Comparison of ENCODE assay signal across 8 cellular contexts in the genomic region with DNA sequence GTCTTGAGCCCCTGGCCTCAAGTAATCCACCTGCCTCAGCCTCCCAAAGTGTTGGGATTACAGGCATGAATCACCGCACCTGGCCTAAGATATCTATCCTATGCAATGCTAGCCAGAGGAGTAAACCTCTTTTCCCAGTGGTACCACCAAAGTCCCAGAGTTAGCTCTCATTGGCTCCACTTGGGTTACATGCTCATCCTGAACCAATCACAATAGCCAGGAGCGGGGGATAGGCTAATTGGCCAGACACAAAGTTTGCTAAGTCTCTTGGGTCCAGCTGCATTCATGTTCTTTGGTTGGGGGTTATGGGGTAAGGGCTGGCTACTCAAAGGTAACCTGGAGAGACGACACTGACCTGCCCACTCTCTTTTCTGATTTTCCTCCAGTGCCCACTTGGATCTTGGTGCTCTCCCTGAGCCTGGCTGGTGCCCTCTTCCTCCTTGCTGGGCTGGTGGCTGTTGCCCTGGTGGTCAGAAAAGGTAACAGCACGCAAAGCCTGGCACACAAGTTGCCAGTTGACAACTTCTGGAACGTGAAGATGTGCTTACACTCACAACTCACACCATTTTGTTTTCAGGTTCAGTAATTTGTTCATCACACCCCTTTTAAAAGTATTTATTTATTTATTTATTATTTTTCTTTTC. TPM values are rescaled to one million over a fixed set of nuclear protein-coding genes. Genes with fewer than 3 reads are reported as not detected.
DNase-seq lines count a peak whose midpoint lies in the region; TF ChIP-seq lines count a peak whose summit lies in the region.

No MANE protein-coding gene starts in this region.

- H3K27me3 Mint-ChIP-seq in brain, result peaks cover 5% of the 10 kb centered on the region

- H2AFZ ChIP-seq in KMS-11 (ENCODE audit: low read depth), result no peak overlapping the region
- H2AFZ ChIP-seq in neuronal stem cell (ENCODE audit: low read length), result peak overlapping the region; percentile 6

- no peaks in the 10 kb centered on the region for H3K79me1 ChIP-seq in neuronal stem cell (ENCODE audit: low read depth, low read length)

- no peak overlapping the region for H3K4ac ChIP-seq in neuronal stem cell (ENCODE audit: low read length)

- H3K4me1 ChIP-seq in KMS-11 (ENCODE audit: low read depth, poor library complexity, severe bottlenecking) (no peaks in the 10 kb centered on the region), neuronal stem cell (ENCODE audit: control insufficient read depth in 2 of 2, insufficient read depth in 1 of 2, low read depth in 1 of 2, low read length in 2 of 2) (no peaks in the 10 kb centered on the region), uterus (no peaks in the 10 kb centered on the region)

- no peak overlapping the region for H3K4me3 Mint-ChIP-seq in brain

- no peaks in the 10 kb centered on the region for H4K20me1 ChIP-seq in KMS-11 (ENCODE audit: insufficient read depth)

- no peak overlapping the region for H3K23ac ChIP-seq in neuronal stem cell (ENCODE audit: low read depth, low read length, poor library complexity)

- H3K9ac ChIP-seq in KMS-11 (no peak overlapping the region), neuronal stem cell (ENCODE audit: low read depth, low read length, poor library complexity) (no peak overlapping the region)

- H2BK5ac ChIP-seq in neuronal stem cell (ENCODE audit: low read length), result no peak overlapping the region

- no peaks in the 10 kb centered on the region for H3K79me2 ChIP-seq in KMS-11 (ENCODE audit: insufficient read depth, low read depth)

- no peak overlapping the region for H3K27ac Mint-ChIP-seq in brain

- no peak overlapping the region for H4K8ac ChIP-seq in neuronal stem cell (ENCODE audit: low read depth, low read length)

- no peak overlapping the region for H3K4me2 ChIP-seq in KMS-11
- H3K4me2 ChIP-seq in neuronal stem cell (ENCODE audit: insufficient read depth, low read length, poor library complexity, severe bottlenecking), result no peak overlapping the region

- DNase-seq in DMS53 (lab: John Stamatoyannopoulos, UW) (peak; percentile 52), DMS53 treated with DMSO at 0.1 percent for 48 hours (lab: John Stamatoyannopoulos, UW; ENCODE audit: unreplicated experiment) (no peak), neuronal stem cell (ENCODE audit: low spot score) (no peak), cerebellum (ENCODE audit: low spot score) (no peak), uterus (no peak)
- no peak for DNase-seq in NK-92 treated with Interleukin-12 subunit alpha and Interleukin-12 subunit beta, amount 100 ng/mL, for 24 hours (lab: John Stamatoyannopoulos, UW)

- H2BK120ac ChIP-seq in neuronal stem cell (ENCODE audit: low read depth, low read length), result no peak overlapping the region

- no CpG with 5 or more reads among the region's 5 CpGs for WGBS in neuronal stem cell (ENCODE audit: extremely low coverage in 2 of 2, insufficient read length in 2 of 2, insufficient replicate concordance in 1 of 2), 2 donors

- no peak overlapping the region for H2BK15ac ChIP-seq in neuronal stem cell (ENCODE audit: low read length)

- no peak overlapping the region for H4K91ac ChIP-seq in neuronal stem cell (ENCODE audit: low read depth, low read length, poor library complexity)

- no peak overlapping the region for H3K14ac ChIP-seq in neuronal stem cell (ENCODE audit: low read length)

- TF ChIP-seq CTCF in KMS-11 (conservative IDR thresholded peaks at IDR 0.05; ENCODE audit: low read depth, low read length) (peak; percentile 65), brain (conservative IDR thresholded peaks at IDR 0.05) (peak; percentile 15 to 43), uterus (IDR thresholded peaks at IDR 0.05) (no peak)

- no peak overlapping the region for H3K18ac ChIP-seq in neuronal stem cell (ENCODE audit: low read length)

- H3K27ac ChIP-seq in KMS-11, result no peak overlapping the region
- H3K27ac ChIP-seq in neuronal stem cell (replicated peaks; ENCODE audit: low read length), result no peak overlapping the region
- no peak overlapping the region for H3K27ac ChIP-seq in uterus

- H3K27me3 ChIP-seq in KMS-11 (ENCODE audit: insufficient read depth, low read depth) (no peaks in the 10 kb centered on the region; the same call in 1 of the 2 replicates), neuronal stem cell (ENCODE audit: control insufficient read depth in 3 of 3, insufficient read depth in 3 of 3, low read depth in 1 of 3, low read length in 3 of 3) (no peaks in the 10 kb centered on the region), uterus (no peaks in the 10 kb centered on the region)

- H3K9me3 ChIP-seq in neuronal stem cell (replicated peaks in 1 of 2; ENCODE audit: control insufficient read depth in 2 of 2, insufficient read depth in 1 of 2, low read depth in 1 of 2, low read length in 2 of 2) (no peaks in the 10 kb centered on the region), uterus (no peaks in the 10 kb centered on the region)

- peaks cover 0 to 7% (median 0%) of the 10 kb centered on the region in 5 experiments for H3K9me3 Mint-ChIP-seq in brain

- H3K4me1 Mint-ChIP-seq in brain, result no peaks in the 10 kb centered on the region

- H3K36me3 Mint-ChIP-seq in brain, result no peaks in the 10 kb centered on the region

- H3K36me3 ChIP-seq in KMS-11 (ENCODE audit: insufficient read depth), result no peaks in the 10 kb centered on the region
- H3K36me3 ChIP-seq in neuronal stem cell (replicated peaks in 1 of 2; ENCODE audit: control insufficient read depth in 2 of 2, insufficient read depth in 2 of 2, low read length in 2 of 2), result no peaks in the 10 kb centered on the region
- H3K36me3 ChIP-seq in uterus, result no peaks in the 10 kb centered on the region

- intact Hi-C loops in uterus (cut with DNase I; ENCODE audit: low total_unique reads), result no loop called here

- H2BK12ac ChIP-seq in neuronal stem cell (ENCODE audit: low read length), result no peak overlapping the region

- no peak overlapping the region for H2AK5ac ChIP-seq in neuronal stem cell (ENCODE audit: low read depth, low read length)

- H3K4me3 ChIP-seq in KMS-11 (IDR thresholded peaks at IDR 0.05; ENCODE audit: insufficient read depth, low read depth, low read length) (no peak overlapping the region), neuronal stem cell (ENCODE audit: low read length in 2 of 2) (peak overlapping the region in 1 of 2 donors; percentile 49), uterus (no peak overlapping the region)

- TF ChIP-seq POLR2A in uterus (IDR thresholded peaks at IDR 0.05), result no peak

RNA-seq across cellular contexts. Expression of a gene that starts 7.8 kb away (rescaled TPM):
- 1.9 TPM for polyA plus RNA-seq in brain (ENCODE audit: insufficient read depth, low read depth, low replicate concordance)
- 0.15 TPM for polyA plus RNA-seq in neuronal stem cell (2013, experiment 1 of 2)
- 0.14 TPM for polyA plus RNA-seq in neuronal stem cell (2013, experiment 2 of 2)
- 0.54 TPM for total RNA-seq in cerebellum
- total RNA-seq in uterus, result 10 to 100 TPM in 1 of 4 donors, 1 to 10 TPM in 1, not detected in 2; 2.7 to 25.9 TPM

RNA-seq across cellular contexts. Expression of a gene that starts 15.4 kb away (rescaled TPM):
- 40.8 TPM for polyA plus RNA-seq in brain (ENCODE audit: insufficient read depth, low read depth, low replicate concordance)
- 119 TPM for polyA plus RNA-seq in neuronal stem cell (2013, experiment 1 of 2)
- 114 TPM for polyA plus RNA-seq in neuronal stem cell (2013, experiment 2 of 2)
- total RNA-seq in cerebellum (26.0 TPM), uterus (10 to 100 TPM in 2 of 4 donors, 1 to 10 TPM in 2; 6.4 to 50.4 (median 18.7) TPM)

RNA-seq across cellular contexts. Expression of a gene that starts 20.0 kb away (rescaled TPM):
- polyA plus RNA-seq in brain (ENCODE audit: insufficient read depth, low read depth, low replicate concordance), result 29.0 TPM
- 32.4 TPM for polyA plus RNA-seq in neuronal stem cell (2013, experiment 1 of 2)
- polyA plus RNA-seq in neuronal stem cell (2013, experiment 2 of 2), result 32.9 TPM
- total RNA-seq in cerebellum (8.0 TPM), uterus (10 to 100 TPM in 3 of 4 donors, 1 to 10 TPM in 1; 7.2 to 57.0 (median 27.2) TPM)

Comparison
In these comparisons a context has a peak if more than half of its experiments do, and no peak if none do; other contexts are left out.
1. CTCF ChIP-seq: peak in KMS-11 (single experiment) and brain (2 of 2); none in uterus (0 of 4).